Comparison of ENCODE assay signal across 1 cellular context in the genomic region with DNA sequence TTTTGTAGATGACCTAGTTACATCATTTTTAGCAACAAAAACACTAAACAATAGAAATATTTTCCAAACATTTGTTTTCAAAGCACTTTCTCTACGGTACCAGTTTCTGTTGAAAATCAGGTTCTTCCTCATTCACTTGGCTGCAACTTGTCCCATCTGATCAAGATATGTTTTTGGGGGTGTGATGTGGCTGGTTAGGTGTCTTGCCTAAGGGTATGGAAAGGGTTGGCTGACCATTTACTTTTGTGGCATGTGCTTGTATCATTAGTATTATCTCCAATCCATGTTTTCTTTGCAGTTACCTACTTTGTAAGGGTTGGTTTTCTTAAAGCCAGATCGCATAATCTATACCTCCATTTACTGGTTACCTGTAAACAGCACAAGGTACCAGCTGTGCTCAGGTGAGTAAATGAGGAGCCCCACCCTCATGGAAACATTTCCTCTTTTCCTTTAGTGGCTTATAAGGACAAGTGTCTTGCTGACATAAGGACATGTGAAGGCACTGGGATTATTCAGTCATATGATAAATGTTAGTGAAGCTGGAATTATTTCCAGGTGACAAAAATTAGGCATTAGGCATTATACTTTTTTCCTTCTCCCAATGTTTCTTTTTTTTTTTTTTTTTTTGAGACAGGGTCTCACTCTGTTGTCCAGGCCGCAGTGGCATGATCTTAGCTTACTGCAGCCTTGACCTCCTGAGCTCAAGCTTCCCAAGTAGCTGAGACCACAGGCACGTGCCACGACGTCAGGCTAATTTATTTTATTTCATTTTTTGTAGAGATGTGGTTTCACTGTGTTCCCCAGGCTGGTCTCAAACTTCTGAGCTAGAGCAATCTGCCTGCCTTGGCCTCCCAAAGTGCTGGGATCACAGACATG.
TF ChIP-seq lines count a peak whose summit lies in the region.

No MANE protein-coding gene starts in this region.

TF ChIP-seq in HEK293, 187 proteins besides CTCF, POLR2A, EP300 and RAD21 (continued from another document):
- peak; percentile 77 for TF ChIP-seq ZNF121 (tag by site-specific recombination; IDR thresholded peaks at IDR 0.05)
